In genomic region chr16:14072360-14072759, GRCh38 we compare ENCODE assay signal across 1 cellular context.
TF ChIP-seq lines count a peak whose summit lies in the region.

No MANE protein-coding gene starts in this region.

TF ChIP-seq in GM12878, 131 proteins besides CTCF, POLR2A, EP300 and RAD21 (continued from another document):
- TF ChIP-seq BCLAF1 (IDR thresholded peaks at IDR 0.05) (no peak), PRDM15 (CRISPR knock-in tag; IDR thresholded peaks at IDR 0.05) (no peak), BMI1 (IDR thresholded peaks at IDR 0.05; ENCODE audit: borderline replicate concordance) (no peak), IRF4 (IDR thresholded peaks at IDR 0.05; ENCODE audit: low read depth, low read length) (no peak), MLLT1 (IDR thresholded peaks at IDR 0.05) (no peak), ZZZ3 (IDR thresholded peaks at IDR 0.05; ENCODE audit: control insufficient read depth, insufficient read length, low read depth) (no peak), ZNF622 (IDR thresholded peaks at IDR 0.05) (no peak), BHLHE40 (IDR thresholded peaks at IDR 0.05; ENCODE audit: borderline replicate concordance in 1 of 2, low read depth in 2 of 2, low read length in 1 of 2) (no peak), BACH1 (IDR thresholded peaks at IDR 0.05; ENCODE audit: borderline replicate concordance) (no peak), SMC3 (IDR thresholded peaks at IDR 0.05; ENCODE audit: borderline replicate concordance, low read length) (no peak), BCL3 (IDR thresholded peaks at IDR 0.05; ENCODE audit: borderline replicate concordance, insufficient read depth, low read depth, low read length, poor library complexity, severe bottlenecking) (no peak), CBX5 (IDR thresholded peaks at IDR 0.05; ENCODE audit: low read depth) (no peak), TARDBP (IDR thresholded peaks at IDR 0.05; ENCODE audit: borderline replicate concordance) (no peak), FOXK2 (IDR thresholded peaks at IDR 0.05) (no peak), NFIC (IDR thresholded peaks at IDR 0.05; ENCODE audit: low read depth, low read length) (no peak)
- TF ChIP-seq, protein P1, sequence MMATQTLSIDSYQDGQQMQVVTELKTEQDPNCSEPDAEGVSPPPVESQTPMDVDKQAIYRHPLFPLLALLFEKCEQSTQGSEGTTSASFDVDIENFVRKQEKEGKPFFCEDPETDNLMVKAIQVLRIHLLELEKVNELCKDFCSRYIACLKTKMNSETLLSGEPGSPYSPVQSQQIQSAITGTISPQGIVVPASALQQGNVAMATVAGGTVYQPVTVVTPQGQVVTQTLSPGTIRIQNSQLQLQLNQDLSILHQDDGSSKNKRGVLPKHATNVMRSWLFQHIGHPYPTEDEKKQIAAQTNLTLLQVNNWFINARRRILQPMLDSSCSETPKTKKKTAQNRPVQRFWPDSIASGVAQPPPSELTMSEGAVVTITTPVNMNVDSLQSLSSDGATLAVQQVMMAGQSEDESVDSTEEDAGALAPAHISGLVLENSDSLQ (IDR thresholded peaks at IDR 0.05), result no peak
TF ChIP-seq in GM12878: peak in this region for 0.
